In the genomic region with DNA sequence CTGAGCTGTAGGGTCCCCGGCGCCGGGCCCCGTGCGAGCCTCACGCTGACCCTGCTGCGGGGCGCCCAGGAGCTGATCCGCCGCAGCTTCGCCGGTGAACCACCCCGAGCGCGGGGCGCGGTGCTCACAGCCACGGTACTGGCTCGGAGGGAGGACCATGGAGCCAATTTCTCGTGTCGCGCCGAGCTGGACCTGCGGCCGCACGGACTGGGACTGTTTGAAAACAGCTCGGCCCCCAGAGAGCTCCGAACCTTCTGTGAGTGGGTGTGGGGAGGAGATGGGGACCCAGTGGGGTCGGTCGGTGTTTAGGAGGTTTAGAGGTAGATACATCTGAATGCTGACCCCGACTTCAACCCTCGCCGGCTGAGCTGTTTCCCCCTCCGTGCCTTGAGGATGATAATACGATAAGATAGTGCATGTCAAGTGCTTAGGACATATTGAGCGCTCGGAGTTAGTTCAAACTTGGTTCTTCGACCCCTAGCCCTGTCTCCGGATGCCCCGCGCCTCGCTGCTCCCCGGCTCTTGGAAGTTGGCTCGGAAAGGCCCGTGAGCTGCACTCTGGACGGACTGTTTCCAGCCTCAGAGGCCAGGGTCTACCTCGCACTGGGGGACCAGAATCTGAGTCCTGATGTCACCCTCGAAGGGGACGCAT, we compare ENCODE assay signal across 8 cellular contexts. TPM values are rescaled to one million over a fixed set of nuclear protein-coding genes. Genes with fewer than 3 reads are reported as not detected.
DNase-seq lines count a peak whose midpoint lies in the region; ATAC-seq and TF ChIP-seq lines count a peak whose summit lies in the region.

No MANE protein-coding gene starts in this region.

- DNase-seq in ELR (ENCODE audit: low read depth) (peak; percentile 19), Panc1 (ENCODE audit: low read depth, low spot score) (no peak), esophagus muscularis mucosa (ENCODE audit: extremely low spot score) (no peak), prostate gland (ENCODE audit: low spot score) (no peak), hippocampal formation (lab: John Stamatoyannopoulos, UW) (no peak), GM19240 (ENCODE audit: insufficient read length, low spot score) (no peak), NOMO-1 (lab: John Stamatoyannopoulos, UW; ENCODE audit: unreplicated experiment in 2 of 2) (no peak)

- H3K9me3 ChIP-seq in Panc1 (ENCODE audit: control insufficient read depth, insufficient read depth, low read depth, low read length) (no peaks in the 10 kb centered on the region), esophagus muscularis mucosa (no peaks in the 10 kb centered on the region), prostate gland (no peaks in the 10 kb centered on the region)

- TSS peak; percentile 67 for BruUV-seq in Panc1 (replicated peaks; lab: Mats Ljungman, UMichigan)

- TF ChIP-seq EP300 in esophagus muscularis mucosa (IDR thresholded peaks at IDR 0.05): no peak

- H3K4me1 ChIP-seq in Panc1 (ENCODE audit: control insufficient read depth, insufficient read depth, low read length) (peaks cover 5% of the 10 kb centered on the region; the same call in 1 of the 2 replicates), esophagus muscularis mucosa (peaks cover 65 to 96% (median 91%) of the 10 kb centered on the region in 4 donors), prostate gland (replicated peaks) (peaks cover 5% of the 10 kb centered on the region)

- no peak for TF ChIP-seq CTCF in Panc1 (IDR thresholded peaks at IDR 0.05)
- no peak for TF ChIP-seq CTCF in esophagus muscularis mucosa (IDR thresholded peaks at IDR 0.05)
- TF ChIP-seq CTCF in prostate gland (IDR thresholded peaks at IDR 0.05): no peak

- 2% methylated on average over 28 of the region's 49 CpGs for WGBS in esophagus muscularis mucosa
- WGBS in prostate gland: 3% methylated on average over 49 of the region's 49 CpGs

- H3K27ac ChIP-seq in Panc1 (ENCODE audit: low read length) (peak overlapping the region; percentile 63), esophagus muscularis mucosa (replicated peaks in 1 of 4) (peak overlapping the region in 1 of 4 donors; percentile 22), prostate gland (no peak overlapping the region)

- POLR2A ChIA-PET in Panc1 (lab: Charles Lee): interaction anchor here (0.5 to 1.1 kb wide), 3 partner anchors 21 to 87 kb away, joined by 3 to 12 read pairs (median 4); partner anchors contain the start of gene ICAM1

- H3K27me3 ChIP-seq in Panc1 (ENCODE audit: control insufficient read depth, insufficient read depth, low read length) (no peaks in the 10 kb centered on the region), esophagus muscularis mucosa (peaks cover 16 to 100% (median 96%) of the 10 kb centered on the region in 4 donors), prostate gland (replicated peaks; ENCODE audit: insufficient read depth) (peaks cover 61% of the 10 kb centered on the region)

- H3K36me3 ChIP-seq in Panc1 (ENCODE audit: control insufficient read depth, insufficient read depth, low read length): no peaks in the 10 kb centered on the region
- H3K36me3 ChIP-seq in esophagus muscularis mucosa: no peaks in the 10 kb centered on the region
- H3K36me3 ChIP-seq in prostate gland: no peaks in the 10 kb centered on the region

- CTCF ChIA-PET in Panc1 (lab: Charles Lee): interaction anchor here (0.7 kb wide), 1 partner anchor 685 kb away, joined by 5 read pairs; no protein-coding TSS in a partner anchor

- in situ Hi-C loops in Panc1 (cut with HindIII; ENCODE audit: low pct_unique_long_range_greater_than_20kb, low sequenced_read_pairs): no loop called here

- H3K4me3 ChIP-seq in Panc1 (ENCODE audit: low read depth in 2 of 2, low read length in 2 of 2) (peak overlapping the region; percentile 53 to 79), esophagus muscularis mucosa (peak overlapping the region; percentile 39 to 60 (median 47)), prostate gland (peak overlapping the region; percentile 10 to 23)

- TF ChIP-seq POLR2A in esophagus muscularis mucosa (IDR thresholded peaks at IDR 0.05; ENCODE audit: low read depth): no peak
- no peak for TF ChIP-seq POLR2A in prostate gland (IDR thresholded peaks at IDR 0.05)

- intact Hi-C loops in Panc1 (cut with micrococcal nuclease; ENCODE audit: unreplicated experiment): no loop called here
- intact Hi-C loops in esophagus muscularis mucosa (cut with DNase I): no loop called here
- intact Hi-C loops in prostate gland (cut with DNase I): no loop called here

- ATAC-seq in Panc1 (peak; percentile 3; the same call in 1 of the 2 replicates), GM18520 (IDR thresholded peaks at IDR 0.05; ENCODE audit: unreplicated experiment) (no peak)

RNA-seq across cellular contexts. Expression of gene ICAM5, which starts 1.9 kb away (rescaled TPM):
- total RNA-seq in Panc1 (2021; ENCODE audit: unreplicated experiment) (19.5 TPM), esophagus muscularis mucosa (under 1 TPM; 0.23 to 0.45 (median 0.37) TPM), prostate gland (1 to 10 TPM in 1 of 2 donors, not detected in 1; 7.1 TPM)
- 20.4 TPM for polyA plus RNA-seq in Panc1 (2012; ENCODE audit: insufficient read length)

RNA-seq across cellular contexts. Expression of gene ICAM4, which starts 4.9 kb away (rescaled TPM):
- total RNA-seq in Panc1 (2021; ENCODE audit: unreplicated experiment) (2.8 TPM), esophagus muscularis mucosa (under 1 TPM in 3 of 4 donors, not detected in 1; 0.29 to 0.78 (median 0.66) TPM), prostate gland (1 to 10 TPM in 1 of 2 donors, not detected in 1; 1.0 TPM)
- polyA plus RNA-seq in Panc1 (2012; ENCODE audit: insufficient read length): 4.8 TPM

RNA-seq across cellular contexts. Expression of gene ZGLP1, which starts 17.9 kb away (rescaled TPM):
- 1.3 TPM for total RNA-seq in Panc1 (2021; ENCODE audit: unreplicated experiment)
- polyA plus RNA-seq in Panc1 (2012; ENCODE audit: insufficient read length): 1.3 TPM
- 1 to 10 TPM in 3 of 4 donors, under 1 TPM in 1; 0.58 to 1.2 (median 1.2) TPM for total RNA-seq in esophagus muscularis mucosa
- 10 to 100 TPM in 1 of 2 donors, 1 to 10 TPM in 1; 5.0 to 12.3 TPM for total RNA-seq in prostate gland

RNA-seq across cellular contexts. Expression of gene ICAM1, which starts 20.8 kb away (rescaled TPM):
- 136 TPM for total RNA-seq in Panc1 (2021; ENCODE audit: unreplicated experiment)
- 279 TPM for polyA plus RNA-seq in Panc1 (2012; ENCODE audit: insufficient read length)
- 10 to 100 TPM; 15.8 to 63.5 (median 18.4) TPM for total RNA-seq in esophagus muscularis mucosa
- total RNA-seq in prostate gland: 10 to 100 TPM in 1 of 2 donors, 1 to 10 TPM in 1; 8.9 to 25.1 TPM

RNA-seq across cellular contexts. Expression of gene FDX2, which starts 24.1 kb away (rescaled TPM):
- total RNA-seq in Panc1 (2021; ENCODE audit: unreplicated experiment): 25.5 TPM
- 33.6 TPM for polyA plus RNA-seq in Panc1 (2012; ENCODE audit: insufficient read length)
- total RNA-seq in esophagus muscularis mucosa: 10 to 100 TPM; 16.6 to 29.6 (median 26.5) TPM
- total RNA-seq in prostate gland: 10 to 100 TPM; 20.9 to 29.9 TPM
